Comparison of ENCODE assay signal across 1 cellular context in the genomic region with DNA sequence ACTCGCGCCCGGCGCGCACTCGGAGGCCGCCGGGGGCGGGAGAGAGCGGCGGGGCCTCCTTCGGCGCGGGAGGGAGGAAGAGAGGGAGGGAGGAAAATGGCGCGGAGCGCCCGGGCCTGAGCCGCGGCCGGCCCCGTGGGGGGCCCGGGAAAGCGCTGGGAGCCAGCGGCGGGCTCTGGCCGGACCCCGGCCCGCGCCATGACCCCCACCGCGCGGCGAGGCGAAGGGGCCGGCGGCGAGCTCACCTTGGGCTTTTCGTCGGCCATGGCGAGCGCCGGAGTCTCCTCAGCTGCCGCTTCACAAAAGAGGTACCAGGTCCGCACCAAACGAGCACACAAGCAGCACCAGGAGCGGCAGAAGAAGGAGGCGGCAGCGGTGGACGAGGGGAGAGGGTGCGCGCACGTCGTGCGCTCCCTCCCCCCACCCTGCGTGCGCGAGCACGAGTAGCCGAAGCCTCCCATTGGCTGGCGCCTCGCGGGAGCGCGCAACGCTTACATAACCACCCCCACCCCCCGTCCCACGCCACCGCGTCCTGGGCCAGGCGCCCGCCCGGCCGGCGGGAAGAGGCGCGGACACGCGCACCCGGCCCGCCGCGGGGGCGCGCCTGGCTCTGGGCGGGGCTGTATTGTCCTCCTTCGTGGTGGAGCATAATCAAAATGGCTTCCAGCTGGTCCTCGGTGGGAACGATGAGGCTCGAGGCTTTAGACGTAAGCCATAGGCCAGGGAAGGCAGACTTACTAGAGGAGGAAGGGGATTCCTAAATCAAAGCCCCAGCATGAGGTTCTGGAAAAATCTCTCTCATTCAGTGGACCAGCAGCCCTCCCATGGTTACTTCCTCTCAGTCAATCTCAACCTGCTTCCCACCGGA.
A peak's percentile ranks its signal among the peaks of the same experiment; 100 is the strongest.
TF ChIP-seq lines count a peak whose summit lies in the region.

A gene (minus strand): TSS at position 391 of the 868 bp plus-strand sequence. CDS start 125 bp downstream, at position 266.

TF ChIP-seq in HepG2, 621 proteins besides CTCF, POLR2A, EP300 and RAD21 (continued from another document and continues in another):
- TF ChIP-seq, protein P1, sequence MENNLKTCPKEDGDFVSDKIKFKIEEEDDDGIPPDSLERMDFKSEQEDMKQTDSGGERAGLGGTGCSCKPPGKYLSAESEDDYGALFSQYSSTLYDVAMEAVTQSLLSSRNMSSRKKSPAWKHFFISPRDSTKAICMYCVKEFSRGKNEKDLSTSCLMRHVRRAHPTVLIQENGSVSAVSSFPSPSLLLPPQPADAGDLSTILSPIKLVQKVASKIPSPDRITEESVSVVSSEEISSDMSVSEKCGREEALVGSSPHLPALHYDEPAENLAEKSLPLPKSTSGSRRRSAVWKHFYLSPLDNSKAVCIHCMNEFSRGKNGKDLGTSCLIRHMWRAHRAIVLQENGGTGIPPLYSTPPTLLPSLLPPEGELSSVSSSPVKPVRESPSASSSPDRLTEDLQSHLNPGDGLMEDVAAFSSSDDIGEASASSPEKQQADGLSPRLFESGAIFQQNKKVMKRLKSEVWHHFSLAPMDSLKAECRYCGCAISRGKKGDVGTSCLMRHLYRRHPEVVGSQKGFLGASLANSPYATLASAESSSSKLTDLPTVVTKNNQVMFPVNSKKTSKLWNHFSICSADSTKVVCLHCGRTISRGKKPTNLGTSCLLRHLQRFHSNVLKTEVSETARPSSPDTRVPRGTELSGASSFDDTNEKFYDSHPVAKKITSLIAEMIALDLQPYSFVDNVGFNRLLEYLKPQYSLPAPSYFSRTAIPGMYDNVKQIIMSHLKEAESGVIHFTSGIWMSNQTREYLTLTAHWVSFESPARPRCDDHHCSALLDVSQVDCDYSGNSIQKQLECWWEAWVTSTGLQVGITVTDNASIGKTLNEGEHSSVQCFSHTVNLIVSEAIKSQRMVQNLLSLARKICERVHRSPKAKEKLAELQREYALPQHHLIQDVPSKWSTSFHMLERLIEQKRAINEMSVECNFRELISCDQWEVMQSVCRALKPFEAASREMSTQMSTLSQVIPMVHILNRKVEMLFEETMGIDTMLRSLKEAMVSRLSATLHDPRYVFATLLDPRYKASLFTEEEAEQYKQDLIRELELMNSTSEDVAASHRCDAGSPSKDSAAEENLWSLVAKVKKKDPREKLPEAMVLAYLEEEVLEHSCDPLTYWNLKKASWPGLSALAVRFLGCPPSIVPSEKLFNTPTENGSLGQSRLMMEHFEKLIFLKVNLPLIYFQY (CRISPR knock-in tag; IDR thresholded peaks at IDR 0.05; ENCODE audit: borderline replicate concordance) = no peak; the same call in 1 of the 2 replicates
- TF ChIP-seq NAIF1 (CRISPR knock-in tag; IDR thresholded peaks at IDR 0.05; ENCODE audit: borderline replicate concordance) (no peak), ATF1 (CRISPR knock-in tag; IDR thresholded peaks at IDR 0.05) (no peak), ZNF558 (CRISPR knock-in tag; IDR thresholded peaks at IDR 0.05; ENCODE audit: borderline replicate concordance) (peak; percentile 68; the same call in 1 of the 2 replicates), NR2F1 (CRISPR knock-in tag; IDR thresholded peaks at IDR 0.05) (no peak), ZNF234 (CRISPR knock-in tag; conservative IDR thresholded peaks at IDR 0.05) (no peak), ZFP36L1 (CRISPR knock-in tag; IDR thresholded peaks at IDR 0.05) (no peak; the same call in 1 of the 2 replicates), FOSL2 (CRISPR knock-in tag; IDR thresholded peaks at IDR 0.05) (no peak), POLR2AphosphoS5 (IDR thresholded peaks at IDR 0.05; ENCODE audit: low read depth, low read length) (peak; percentile 80), KMT2B (CRISPR knock-in tag; IDR thresholded peaks at IDR 0.05) (peak; percentile 82), ZNF782 (CRISPR knock-in tag; IDR thresholded peaks at IDR 0.05; ENCODE audit: borderline replicate concordance) (peak; percentile 82; the same call in 1 of the 2 replicates), ZFP41 (CRISPR knock-in tag; IDR thresholded peaks at IDR 0.05; ENCODE audit: borderline replicate concordance) (no peak), CBX2 (IDR thresholded peaks at IDR 0.05; ENCODE audit: low read depth, low read length) (no peak), CBX2 (CRISPR knock-in tag; IDR thresholded peaks at IDR 0.05; ENCODE audit: low read depth) (no peak), ZC3H13 (CRISPR knock-in tag; IDR thresholded peaks at IDR 0.05) (peak; percentile 43; the same call in 1 of the 2 replicates), ISX (CRISPR knock-in tag; conservative IDR thresholded peaks at IDR 0.05) (no peak), ZNF367 (CRISPR knock-in tag; IDR thresholded peaks at IDR 0.05; ENCODE audit: borderline replicate concordance) (0 out of 2 replicates have a peak, but pooled peaks have one; percentile 8), GATAD1 (CRISPR knock-in tag; IDR thresholded peaks at IDR 0.05) (peak; percentile 76; the same call in 1 of the 2 replicates), NFKBIZ (CRISPR knock-in tag; IDR thresholded peaks at IDR 0.05) (peak; percentile 84; the same call in 1 of the 2 replicates), SAFB2 (CRISPR knock-in tag; IDR thresholded peaks at IDR 0.05; ENCODE audit: borderline replicate concordance, low read depth) (no peak; the same call in 1 of the 2 replicates), SOX6 (IDR thresholded peaks at IDR 0.05) (no peak), SOX6 (CRISPR knock-in tag; IDR thresholded peaks at IDR 0.05) (peak; percentile 14; the same call in 1 of the 2 replicates), TEAD2 (CRISPR knock-in tag; IDR thresholded peaks at IDR 0.05) (no peak; the same call in 1 of the 2 replicates), ZNF333 (CRISPR knock-in tag; IDR thresholded peaks at IDR 0.05; ENCODE audit: borderline replicate concordance) (peak; percentile 61; the same call in 1 of the 2 replicates), ELF4 (CRISPR knock-in tag; IDR thresholded peaks at IDR 0.05; ENCODE audit: borderline replicate concordance) (no peak), SETDB1 (CRISPR knock-in tag; IDR thresholded peaks at IDR 0.05; ENCODE audit: borderline replicate concordance) (no peak), ZNF317 (CRISPR knock-in tag; IDR thresholded peaks at IDR 0.05) (peak; percentile 33; the same call in 1 of the 2 replicates), PHF21A (CRISPR knock-in tag; IDR thresholded peaks at IDR 0.05) (no peak; the same call in 1 of the 2 replicates)
- TF ChIP-seq, protein P2, sequence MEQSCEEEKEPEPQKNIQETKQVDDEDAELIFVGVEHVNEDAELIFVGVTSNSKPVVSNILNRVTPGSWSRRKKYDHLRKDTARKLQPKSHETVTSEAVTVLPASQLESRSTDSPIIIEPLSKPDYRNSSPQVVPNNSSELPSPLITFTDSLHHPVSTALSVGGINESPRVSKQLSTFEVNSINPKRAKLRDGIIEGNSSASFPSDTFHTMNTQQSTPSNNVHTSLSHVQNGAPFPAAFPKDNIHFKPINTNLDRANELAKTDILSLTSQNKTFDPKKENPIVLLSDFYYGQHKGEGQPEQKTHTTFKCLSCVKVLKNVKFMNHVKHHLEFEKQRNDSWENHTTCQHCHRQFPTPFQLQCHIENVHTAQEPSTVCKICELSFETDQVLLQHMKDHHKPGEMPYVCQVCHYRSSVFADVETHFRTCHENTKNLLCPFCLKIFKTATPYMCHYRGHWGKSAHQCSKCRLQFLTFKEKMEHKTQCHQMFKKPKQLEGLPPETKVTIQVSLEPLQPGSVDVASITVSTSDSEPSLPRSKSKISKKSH (CRISPR knock-in tag; IDR thresholded peaks at IDR 0.05; ENCODE audit: borderline replicate concordance) = 0 out of 2 replicates have a peak, but pooled peaks have one; percentile 73
- TF ChIP-seq, protein P3, sequence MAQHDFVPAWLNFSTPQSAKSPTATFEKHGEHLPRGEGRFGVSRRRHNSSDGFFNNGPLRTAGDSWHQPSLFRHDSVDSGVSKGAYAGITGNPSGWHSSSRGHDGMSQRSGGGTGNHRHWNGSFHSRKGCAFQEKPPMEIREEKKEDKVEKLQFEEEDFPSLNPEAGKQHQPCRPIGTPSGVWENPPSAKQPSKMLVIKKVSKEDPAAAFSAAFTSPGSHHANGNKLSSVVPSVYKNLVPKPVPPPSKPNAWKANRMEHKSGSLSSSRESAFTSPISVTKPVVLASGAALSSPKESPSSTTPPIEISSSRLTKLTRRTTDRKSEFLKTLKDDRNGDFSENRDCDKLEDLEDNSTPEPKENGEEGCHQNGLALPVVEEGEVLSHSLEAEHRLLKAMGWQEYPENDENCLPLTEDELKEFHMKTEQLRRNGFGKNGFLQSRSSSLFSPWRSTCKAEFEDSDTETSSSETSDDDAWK (CRISPR knock-in tag; IDR thresholded peaks at IDR 0.05) = no peak
- TF ChIP-seq, protein P4, sequence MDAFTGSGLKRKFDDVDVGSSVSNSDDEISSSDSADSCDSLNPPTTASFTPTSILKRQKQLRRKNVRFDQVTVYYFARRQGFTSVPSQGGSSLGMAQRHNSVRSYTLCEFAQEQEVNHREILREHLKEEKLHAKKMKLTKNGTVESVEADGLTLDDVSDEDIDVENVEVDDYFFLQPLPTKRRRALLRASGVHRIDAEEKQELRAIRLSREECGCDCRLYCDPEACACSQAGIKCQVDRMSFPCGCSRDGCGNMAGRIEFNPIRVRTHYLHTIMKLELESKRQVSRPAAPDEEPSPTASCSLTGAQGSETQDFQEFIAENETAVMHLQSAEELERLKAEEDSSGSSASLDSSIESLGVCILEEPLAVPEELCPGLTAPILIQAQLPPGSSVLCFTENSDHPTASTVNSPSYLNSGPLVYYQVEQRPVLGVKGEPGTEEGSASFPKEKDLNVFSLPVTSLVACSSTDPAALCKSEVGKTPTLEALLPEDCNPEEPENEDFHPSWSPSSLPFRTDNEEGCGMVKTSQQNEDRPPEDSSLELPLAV (CRISPR knock-in tag; conservative IDR thresholded peaks at IDR 0.05; ENCODE audit: low read depth) = no peak
- TF ChIP-seq, protein P5, sequence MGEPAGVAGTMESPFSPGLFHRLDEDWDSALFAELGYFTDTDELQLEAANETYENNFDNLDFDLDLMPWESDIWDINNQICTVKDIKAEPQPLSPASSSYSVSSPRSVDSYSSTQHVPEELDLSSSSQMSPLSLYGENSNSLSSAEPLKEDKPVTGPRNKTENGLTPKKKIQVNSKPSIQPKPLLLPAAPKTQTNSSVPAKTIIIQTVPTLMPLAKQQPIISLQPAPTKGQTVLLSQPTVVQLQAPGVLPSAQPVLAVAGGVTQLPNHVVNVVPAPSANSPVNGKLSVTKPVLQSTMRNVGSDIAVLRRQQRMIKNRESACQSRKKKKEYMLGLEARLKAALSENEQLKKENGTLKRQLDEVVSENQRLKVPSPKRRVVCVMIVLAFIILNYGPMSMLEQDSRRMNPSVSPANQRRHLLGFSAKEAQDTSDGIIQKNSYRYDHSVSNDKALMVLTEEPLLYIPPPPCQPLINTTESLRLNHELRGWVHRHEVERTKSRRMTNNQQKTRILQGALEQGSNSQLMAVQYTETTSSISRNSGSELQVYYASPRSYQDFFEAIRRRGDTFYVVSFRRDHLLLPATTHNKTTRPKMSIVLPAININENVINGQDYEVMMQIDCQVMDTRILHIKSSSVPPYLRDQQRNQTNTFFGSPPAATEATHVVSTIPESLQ (CRISPR knock-in tag; conservative IDR thresholded peaks at IDR 0.05) = no peak; the same call in 1 of the 2 replicates
- TF ChIP-seq, protein P6, sequence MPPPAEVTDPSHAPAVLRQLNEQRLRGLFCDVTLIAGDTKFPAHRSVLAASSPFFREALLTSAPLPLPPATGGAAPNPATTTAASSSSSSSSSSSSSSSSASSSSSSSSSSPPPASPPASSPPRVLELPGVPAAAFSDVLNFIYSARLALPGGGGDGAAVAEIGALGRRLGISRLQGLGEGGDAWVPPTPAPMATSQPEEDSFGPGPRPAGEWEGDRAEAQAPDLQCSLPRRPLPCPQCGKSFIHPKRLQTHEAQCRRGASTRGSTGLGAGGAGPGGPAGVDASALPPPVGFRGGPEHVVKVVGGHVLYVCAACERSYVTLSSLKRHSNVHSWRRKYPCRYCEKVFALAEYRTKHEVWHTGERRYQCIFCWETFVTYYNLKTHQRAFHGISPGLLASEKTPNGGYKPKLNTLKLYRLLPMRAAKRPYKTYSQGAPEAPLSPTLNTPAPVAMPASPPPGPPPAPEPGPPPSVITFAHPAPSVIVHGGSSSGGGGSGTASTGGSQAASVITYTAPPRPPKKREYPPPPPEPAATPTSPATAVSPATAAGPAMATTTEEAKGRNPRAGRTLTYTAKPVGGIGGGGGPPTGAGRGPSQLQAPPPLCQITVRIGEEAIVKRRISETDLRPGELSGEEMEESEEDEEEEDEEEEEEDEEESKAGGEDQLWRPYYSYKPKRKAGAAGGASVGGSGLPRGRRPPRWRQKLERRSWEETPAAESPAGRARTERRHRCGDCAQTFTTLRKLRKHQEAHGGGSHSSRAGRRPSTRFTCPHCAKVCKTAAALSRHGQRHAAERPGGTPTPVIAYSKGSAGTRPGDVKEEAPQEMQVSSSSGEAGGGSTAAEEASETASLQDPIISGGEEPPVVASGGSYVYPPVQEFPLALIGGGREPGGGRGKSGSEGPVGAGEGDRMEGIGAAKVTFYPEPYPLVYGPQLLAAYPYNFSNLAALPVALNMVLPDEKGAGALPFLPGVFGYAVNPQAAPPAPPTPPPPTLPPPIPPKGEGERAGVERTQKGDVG (CRISPR knock-in tag; IDR thresholded peaks at IDR 0.05; ENCODE audit: borderline replicate concordance) = no peak; the same call in 1 of the 2 replicates
- TF ChIP-seq, protein P7, sequence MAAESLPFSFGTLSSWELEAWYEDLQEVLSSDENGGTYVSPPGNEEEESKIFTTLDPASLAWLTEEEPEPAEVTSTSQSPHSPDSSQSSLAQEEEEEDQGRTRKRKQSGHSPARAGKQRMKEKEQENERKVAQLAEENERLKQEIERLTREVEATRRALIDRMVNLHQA (CRISPR knock-in tag; IDR thresholded peaks at IDR 0.05) = no peak
- TF ChIP-seq, protein P8, sequence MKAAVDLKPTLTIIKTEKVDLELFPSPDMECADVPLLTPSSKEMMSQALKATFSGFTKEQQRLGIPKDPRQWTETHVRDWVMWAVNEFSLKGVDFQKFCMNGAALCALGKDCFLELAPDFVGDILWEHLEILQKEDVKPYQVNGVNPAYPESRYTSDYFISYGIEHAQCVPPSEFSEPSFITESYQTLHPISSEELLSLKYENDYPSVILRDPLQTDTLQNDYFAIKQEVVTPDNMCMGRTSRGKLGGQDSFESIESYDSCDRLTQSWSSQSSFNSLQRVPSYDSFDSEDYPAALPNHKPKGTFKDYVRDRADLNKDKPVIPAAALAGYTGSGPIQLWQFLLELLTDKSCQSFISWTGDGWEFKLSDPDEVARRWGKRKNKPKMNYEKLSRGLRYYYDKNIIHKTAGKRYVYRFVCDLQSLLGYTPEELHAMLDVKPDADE (CRISPR knock-in tag; IDR thresholded peaks at IDR 0.05) = no peak
- TF ChIP-seq, protein P9, sequence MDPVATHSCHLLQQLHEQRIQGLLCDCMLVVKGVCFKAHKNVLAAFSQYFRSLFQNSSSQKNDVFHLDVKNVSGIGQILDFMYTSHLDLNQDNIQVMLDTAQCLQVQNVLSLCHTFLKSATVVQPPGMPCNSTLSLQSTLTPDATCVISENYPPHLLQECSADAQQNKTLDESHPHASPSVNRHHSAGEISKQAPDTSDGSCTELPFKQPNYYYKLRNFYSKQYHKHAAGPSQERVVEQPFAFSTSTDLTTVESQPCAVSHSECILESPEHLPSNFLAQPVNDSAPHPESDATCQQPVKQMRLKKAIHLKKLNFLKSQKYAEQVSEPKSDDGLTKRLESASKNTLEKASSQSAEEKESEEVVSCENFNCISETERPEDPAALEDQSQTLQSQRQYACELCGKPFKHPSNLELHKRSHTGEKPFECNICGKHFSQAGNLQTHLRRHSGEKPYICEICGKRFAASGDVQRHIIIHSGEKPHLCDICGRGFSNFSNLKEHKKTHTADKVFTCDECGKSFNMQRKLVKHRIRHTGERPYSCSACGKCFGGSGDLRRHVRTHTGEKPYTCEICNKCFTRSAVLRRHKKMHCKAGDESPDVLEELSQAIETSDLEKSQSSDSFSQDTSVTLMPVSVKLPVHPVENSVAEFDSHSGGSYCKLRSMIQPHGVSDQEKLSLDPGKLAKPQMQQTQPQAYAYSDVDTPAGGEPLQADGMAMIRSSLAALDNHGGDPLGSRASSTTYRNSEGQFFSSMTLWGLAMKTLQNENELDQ (CRISPR knock-in tag; IDR thresholded peaks at IDR 0.05; ENCODE audit: borderline replicate concordance) = no peak
